21 cellular contexts compared by ENCODE assay signal in genomic region chr6:17525637-17526036, GRCh38.
"Had no signal": no experiment of that assay in that cellular context is flagged by ENCODE, and none has a peak within 500 bp of the region (broad histone marks: within the 10 kb centered on the region; RNA-seq: fewer than 3 reads in every experiment).

No MANE protein-coding gene starts in this region.

- H3K27me3 ChIP-seq: brain microvascular endothelial cell, pancreas, right lobe of liver, upper lobe of left lung had no signal

- H3K4me1 Mint-ChIP-seq: activated naive CD4-positive, alpha-beta T cell treated with anti-CD3 and anti-CD28 coated beads, Interleukin-2, amount 10 ng/mL, durations not matched to agents 7 days and 5 days; activated naive CD8-positive, alpha-beta T cell treated with anti-CD3 and anti-CD28 coated beads, Interleukin-2, amount 50 U/mL, for 24 hours; naive B cell; stimulated activated memory B cell treated with anti-CD40 and anti-IgM and Interleukin-4, amounts not matched to agents 10 μg/mL and 1 μg/mL and 100 μg/mL, for 72 hours had no signal

- H3K9me3 ChIP-seq: pancreas, right lobe of liver, thoracic aorta, upper lobe of left lung had no signal

- H3K4me3 Mint-ChIP-seq: activated naive CD4-positive, alpha-beta T cell treated with anti-CD3 and anti-CD28 coated beads, Interleukin-2, amount 10 ng/mL, durations not matched to agents 7 days and 5 days; activated naive CD8-positive, alpha-beta T cell treated with anti-CD3 and anti-CD28 coated beads, Interleukin-2, amount 50 U/mL, for 24 hours; naive B cell; stimulated activated memory B cell treated with anti-CD40 and anti-IgM and Interleukin-4, amounts not matched to agents 10 μg/mL and 1 μg/mL and 100 μg/mL, for 72 hours had no signal

- ATAC-seq: activated naive CD8-positive, alpha-beta T cell treated with anti-CD3 and anti-CD28 coated beads, Interleukin-2, amount 50 U/mL, for 24 hours; left lobe of liver; pancreas; right lobe of liver; stimulated activated memory B cell treated with anti-CD40 and anti-IgM and Interleukin-4, amounts not matched to agents 10 μg/mL and 1 μg/mL and 100 μg/mL, for 72 hours had no signal

- H3K27ac ChIP-seq: brain microvascular endothelial cell, pancreas, right lobe of liver, thoracic aorta, upper lobe of left lung had no signal

- H3K4me1 ChIP-seq: pancreas, right lobe of liver, upper lobe of left lung had no signal

- H3K9me3 Mint-ChIP-seq: activated naive CD4-positive, alpha-beta T cell treated with anti-CD3 and anti-CD28 coated beads, Interleukin-2, amount 10 ng/mL, durations not matched to agents 7 days and 5 days; activated naive CD8-positive, alpha-beta T cell treated with anti-CD3 and anti-CD28 coated beads, Interleukin-2, amount 50 U/mL, for 24 hours had no signal

- H3K27me3 Mint-ChIP-seq: activated naive CD4-positive, alpha-beta T cell treated with anti-CD3 and anti-CD28 coated beads, Interleukin-2, amount 10 ng/mL, durations not matched to agents 7 days and 5 days had no signal

- H3K4me3 ChIP-seq: pancreas, right lobe of liver, thoracic aorta, upper lobe of left lung had no signal

- H3K36me3 ChIP-seq: brain microvascular endothelial cell, pancreas, right lobe of liver, thoracic aorta, upper lobe of left lung had no signal

- H3K36me3 Mint-ChIP-seq: activated naive CD4-positive, alpha-beta T cell treated with anti-CD3 and anti-CD28 coated beads, Interleukin-2, amount 10 ng/mL, durations not matched to agents 7 days and 5 days; naive B cell; stimulated activated memory B cell treated with anti-CD40 and anti-IgM and Interleukin-4, amounts not matched to agents 10 μg/mL and 1 μg/mL and 100 μg/mL, for 72 hours had no signal

- H3K27ac Mint-ChIP-seq: activated naive CD4-positive, alpha-beta T cell treated with anti-CD3 and anti-CD28 coated beads, Interleukin-2, amount 10 ng/mL, durations not matched to agents 7 days and 5 days; activated naive CD8-positive, alpha-beta T cell treated with anti-CD3 and anti-CD28 coated beads, Interleukin-2, amount 50 U/mL, for 24 hours; stimulated activated memory B cell treated with anti-CD40 and anti-IgM and Interleukin-4, amounts not matched to agents 10 μg/mL and 1 μg/mL and 100 μg/mL, for 72 hours had no signal

- DNase-seq: activated CD4-positive, alpha-beta T cell treated with anti-CD3 and anti-CD28 coated beads, Interleukin-2, amount 50 U/mL, for 1 hour; activated CD4-positive, CD25-positive, alpha-beta regulatory T cell treated with anti-CD3 and anti-CD28 coated beads, Interleukin-2, amount 50 U/mL, for 72 hours; activated CD8-positive, alpha-beta memory T cell treated with anti-CD3 and anti-CD28 coated beads, Interleukin-2, amount 50 U/mL, for 4 hours; activated effector memory CD4-positive, alpha-beta T cell treated with Interleukin-2 at 50 U/mL for 16 hours; activated naive CD4-positive, alpha-beta T cell treated with anti-CD3 and anti-CD28 coated beads, Interleukin-2, amount 10 ng/mL, durations not matched to agents 7 days and 5 days; activated naive CD8-positive, alpha-beta T cell treated with anti-CD3 and anti-CD28 coated beads, Interleukin-2, amount 50 U/mL, for 24 hours; activated T-cell treated with anti-CD3 and anti-CD28 coated beads, Interleukin-2, amount 50 U/mL, for 48 hours; aorta; brain microvascular endothelial cell; central memory CD4-positive, alpha-beta T cell; erythroblast; glutamatergic neuron; naive B cell; pancreas; right lobe of liver; stimulated activated CD4-positive, alpha-beta T cell treated with anti-CD3 and anti-CD28 coated beads, Interleukin-4, amount 100 ng/mL, for 4 hours; T-helper 1 cell; upper lobe of left lung had no signal
